Comparison of ENCODE assay signal across 2 cellular contexts in the genomic region with DNA sequence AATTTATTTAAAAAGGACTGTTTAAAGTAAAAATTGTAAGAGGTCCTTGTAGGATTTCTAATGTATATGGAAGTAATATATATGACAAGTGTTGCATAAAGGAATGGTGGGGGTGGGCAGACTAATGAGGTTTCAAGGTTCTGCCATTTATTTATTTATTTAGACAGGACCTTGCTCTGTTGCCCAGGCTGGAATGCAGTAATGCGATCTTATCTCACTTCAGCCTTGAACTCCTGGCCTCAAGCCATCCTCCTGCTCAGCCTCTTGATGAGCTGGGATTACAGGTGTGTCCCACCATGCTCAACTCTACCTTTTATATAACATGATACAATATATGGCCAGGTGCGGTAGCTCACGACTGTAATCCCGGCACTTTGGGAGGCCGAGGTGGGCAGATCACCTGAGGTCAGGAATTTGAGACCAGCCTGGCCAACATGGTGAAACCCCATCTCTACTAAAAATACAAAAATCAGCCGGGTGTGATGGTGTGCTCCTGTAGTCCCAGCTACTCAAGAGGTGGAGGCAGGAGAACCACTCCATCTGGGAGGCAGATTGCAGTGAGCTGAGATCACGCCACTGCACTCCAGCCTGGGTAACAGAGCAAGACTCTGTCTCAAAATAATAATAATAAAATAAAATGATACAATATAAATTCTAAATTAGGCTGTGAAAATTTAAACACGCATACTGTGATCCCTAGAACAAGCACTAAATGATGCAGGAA.
TF ChIP-seq lines count a peak whose summit lies in the region.

No MANE protein-coding gene starts in this region.

TF ChIP-seq in K562, 482 proteins besides CTCF, POLR2A, EP300 and RAD21:
- TF ChIP-seq NCOR1 (IDR thresholded peaks at IDR 0.05): no peak
- no peak for TF ChIP-seq RB1 (IDR thresholded peaks at IDR 0.05; ENCODE audit: low read depth)
- TF ChIP-seq ELK3 (CRISPR knock-in tag; IDR thresholded peaks at IDR 0.05): no peak
TF ChIP-seq in K562: peak in this region for 0.

TF ChIP-seq in HepG2, 621 proteins besides CTCF, POLR2A, EP300 and RAD21 (continues in another document):
- no peak for TF ChIP-seq ZNF674 (CRISPR knock-in tag; IDR thresholded peaks at IDR 0.05; ENCODE audit: low read depth)
- TF ChIP-seq HNRNPL (IDR thresholded peaks at IDR 0.05; ENCODE audit: low read depth, low read length): no peak
- TF ChIP-seq HDAC1 (CRISPR knock-in tag; IDR thresholded peaks at IDR 0.05): peak; percentile 68
- TF ChIP-seq HIVEP1 (CRISPR knock-in tag; IDR thresholded peaks at IDR 0.05): no peak
- 0 out of 2 replicates have a peak, but pooled peaks have one; percentile 52 for TF ChIP-seq MEIS2 (CRISPR knock-in tag; IDR thresholded peaks at IDR 0.05)
- TF ChIP-seq ZNF552 (CRISPR knock-in tag; IDR thresholded peaks at IDR 0.05; ENCODE audit: borderline replicate concordance): no peak
- TF ChIP-seq NFIB (CRISPR knock-in tag; IDR thresholded peaks at IDR 0.05; ENCODE audit: borderline replicate concordance): no peak
- 0 out of 2 replicates have a peak, but pooled peaks have one; percentile 41 for TF ChIP-seq HMG20B (CRISPR knock-in tag; conservative IDR thresholded peaks at IDR 0.05)
- TF ChIP-seq SP2 (CRISPR knock-in tag; IDR thresholded peaks at IDR 0.05): no peak
- TF ChIP-seq MYPOP (CRISPR knock-in tag; IDR thresholded peaks at IDR 0.05): no peak
- no peak for TF ChIP-seq GABPB1 (CRISPR knock-in tag; IDR thresholded peaks at IDR 0.05)
- no peak for TF ChIP-seq U2AF2 (IDR thresholded peaks at IDR 0.05; ENCODE audit: low read depth, low read length)
- TF ChIP-seq ZNF10 (CRISPR knock-in tag; IDR thresholded peaks at IDR 0.05; ENCODE audit: borderline replicate concordance, low read depth): no peak
- no peak for TF ChIP-seq ZNF407 (CRISPR knock-in tag; IDR thresholded peaks at IDR 0.05; ENCODE audit: not compliant biosample characterization)
- TF ChIP-seq, protein P1, sequence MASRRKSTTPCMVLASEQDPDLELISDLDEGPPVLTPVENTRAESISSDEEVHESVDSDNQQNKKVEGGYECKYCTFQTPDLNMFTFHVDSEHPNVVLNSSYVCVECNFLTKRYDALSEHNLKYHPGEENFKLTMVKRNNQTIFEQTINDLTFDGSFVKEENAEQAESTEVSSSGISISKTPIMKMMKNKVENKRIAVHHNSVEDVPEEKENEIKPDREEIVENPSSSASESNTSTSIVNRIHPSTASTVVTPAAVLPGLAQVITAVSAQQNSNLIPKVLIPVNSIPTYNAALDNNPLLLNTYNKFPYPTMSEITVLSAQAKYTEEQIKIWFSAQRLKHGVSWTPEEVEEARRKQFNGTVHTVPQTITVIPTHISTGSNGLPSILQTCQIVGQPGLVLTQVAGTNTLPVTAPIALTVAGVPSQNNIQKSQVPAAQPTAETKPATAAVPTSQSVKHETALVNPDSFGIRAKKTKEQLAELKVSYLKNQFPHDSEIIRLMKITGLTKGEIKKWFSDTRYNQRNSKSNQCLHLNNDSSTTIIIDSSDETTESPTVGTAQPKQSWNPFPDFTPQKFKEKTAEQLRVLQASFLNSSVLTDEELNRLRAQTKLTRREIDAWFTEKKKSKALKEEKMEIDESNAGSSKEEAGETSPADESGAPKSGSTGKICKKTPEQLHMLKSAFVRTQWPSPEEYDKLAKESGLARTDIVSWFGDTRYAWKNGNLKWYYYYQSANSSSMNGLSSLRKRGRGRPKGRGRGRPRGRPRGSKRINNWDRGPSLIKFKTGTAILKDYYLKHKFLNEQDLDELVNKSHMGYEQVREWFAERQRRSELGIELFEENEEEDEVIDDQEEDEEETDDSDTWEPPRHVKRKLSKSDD (CRISPR knock-in tag; IDR thresholded peaks at IDR 0.05; ENCODE audit: low read depth): no peak
- no peak for TF ChIP-seq PAF1 (CRISPR knock-in tag; IDR thresholded peaks at IDR 0.05)
- TF ChIP-seq SIN3B (IDR thresholded peaks at IDR 0.05; ENCODE audit: low read length): no peak
- TF ChIP-seq KLF9 (CRISPR knock-in tag; IDR thresholded peaks at IDR 0.05; ENCODE audit: low read depth): no peak
- TF ChIP-seq, protein P2, sequence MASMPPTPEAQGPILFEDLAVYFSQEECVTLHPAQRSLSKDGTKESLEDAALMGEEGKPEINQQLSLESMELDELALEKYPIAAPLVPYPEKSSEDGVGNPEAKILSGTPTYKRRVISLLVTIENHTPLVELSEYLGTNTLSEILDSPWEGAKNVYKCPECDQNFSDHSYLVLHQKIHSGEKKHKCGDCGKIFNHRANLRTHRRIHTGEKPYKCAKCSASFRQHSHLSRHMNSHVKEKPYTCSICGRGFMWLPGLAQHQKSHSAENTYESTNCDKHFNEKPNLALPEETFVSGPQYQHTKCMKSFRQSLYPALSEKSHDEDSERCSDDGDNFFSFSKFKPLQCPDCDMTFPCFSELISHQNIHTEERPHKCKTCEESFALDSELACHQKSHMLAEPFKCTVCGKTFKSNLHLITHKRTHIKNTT (CRISPR knock-in tag; IDR thresholded peaks at IDR 0.05): no peak
- no peak for TF ChIP-seq ZNF44 (CRISPR knock-in tag; IDR thresholded peaks at IDR 0.05)
- TF ChIP-seq YEATS4 (CRISPR knock-in tag; IDR thresholded peaks at IDR 0.05; ENCODE audit: borderline replicate concordance): 0 out of 2 replicates have a peak, but pooled peaks have one; percentile 25
- no peak for TF ChIP-seq MED8 (CRISPR knock-in tag; IDR thresholded peaks at IDR 0.05; ENCODE audit: insufficient replicate concordance)
- no peak for TF ChIP-seq NKX3-1 (CRISPR knock-in tag; IDR thresholded peaks at IDR 0.05)
- TF ChIP-seq PCBP2 (optimal IDR thresholded peaks at IDR 0.05; ENCODE audit: low read depth, low read length, poor library complexity, severe bottlenecking): no peak
- no peak for TF ChIP-seq ZNF556 (CRISPR knock-in tag; IDR thresholded peaks at IDR 0.05; ENCODE audit: borderline replicate concordance)
- TF ChIP-seq RAD51 (IDR thresholded peaks at IDR 0.05; ENCODE audit: borderline replicate concordance): no peak
- TF ChIP-seq FOXO1 (CRISPR knock-in tag; IDR thresholded peaks at IDR 0.05): peak; percentile 94
- peak; percentile 81 for TF ChIP-seq PITX1 (CRISPR knock-in tag; IDR thresholded peaks at IDR 0.05)
- no peak for TF ChIP-seq ZNF34 (CRISPR knock-in tag; IDR thresholded peaks at IDR 0.05; ENCODE audit: borderline replicate concordance)
- no peak for TF ChIP-seq PTBP1 (IDR thresholded peaks at IDR 0.05; ENCODE audit: low read depth, low read length, poor library complexity, severe bottlenecking)
- no peak for TF ChIP-seq CAMTA2 (CRISPR knock-in tag; IDR thresholded peaks at IDR 0.05; ENCODE audit: borderline replicate concordance)
- TF ChIP-seq ZNF580 (CRISPR knock-in tag; IDR thresholded peaks at IDR 0.05; ENCODE audit: borderline replicate concordance, low read depth): peak; percentile 54; the same call in 1 of the 2 replicates
- no peak for TF ChIP-seq ZMAT3 (CRISPR knock-in tag; conservative IDR thresholded peaks at IDR 0.05)
- TF ChIP-seq ZMYM4 (CRISPR knock-in tag; IDR thresholded peaks at IDR 0.05): peak; percentile 76
- TF ChIP-seq, protein P3, sequence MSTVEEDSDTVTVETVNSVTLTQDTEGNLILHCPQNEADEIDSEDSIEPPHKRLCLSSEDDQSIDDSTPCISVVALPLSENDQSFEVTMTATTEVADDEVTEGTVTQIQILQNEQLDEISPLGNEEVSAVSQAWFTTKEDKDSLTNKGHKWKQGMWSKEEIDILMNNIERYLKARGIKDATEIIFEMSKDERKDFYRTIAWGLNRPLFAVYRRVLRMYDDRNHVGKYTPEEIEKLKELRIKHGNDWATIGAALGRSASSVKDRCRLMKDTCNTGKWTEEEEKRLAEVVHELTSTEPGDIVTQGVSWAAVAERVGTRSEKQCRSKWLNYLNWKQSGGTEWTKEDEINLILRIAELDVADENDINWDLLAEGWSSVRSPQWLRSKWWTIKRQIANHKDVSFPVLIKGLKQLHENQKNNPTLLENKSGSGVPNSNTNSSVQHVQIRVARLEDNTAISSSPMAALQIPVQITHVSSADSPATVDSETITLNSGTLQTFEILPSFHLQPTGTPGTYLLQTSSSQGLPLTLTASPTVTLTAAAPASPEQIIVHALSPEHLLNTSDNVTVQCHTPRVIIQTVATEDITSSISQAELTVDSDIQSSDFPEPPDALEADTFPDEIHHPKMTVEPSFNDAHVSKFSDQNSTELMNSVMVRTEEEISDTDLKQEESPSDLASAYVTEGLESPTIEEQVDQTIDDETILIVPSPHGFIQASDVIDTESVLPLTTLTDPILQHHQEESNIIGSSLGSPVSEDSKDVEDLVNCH (CRISPR knock-in tag; IDR thresholded peaks at IDR 0.05): no peak
- peak; percentile 34; the same call in 1 of the 2 replicates for TF ChIP-seq TBX3 (IDR thresholded peaks at IDR 0.05; ENCODE audit: borderline replicate concordance)
- TF ChIP-seq, protein P4, sequence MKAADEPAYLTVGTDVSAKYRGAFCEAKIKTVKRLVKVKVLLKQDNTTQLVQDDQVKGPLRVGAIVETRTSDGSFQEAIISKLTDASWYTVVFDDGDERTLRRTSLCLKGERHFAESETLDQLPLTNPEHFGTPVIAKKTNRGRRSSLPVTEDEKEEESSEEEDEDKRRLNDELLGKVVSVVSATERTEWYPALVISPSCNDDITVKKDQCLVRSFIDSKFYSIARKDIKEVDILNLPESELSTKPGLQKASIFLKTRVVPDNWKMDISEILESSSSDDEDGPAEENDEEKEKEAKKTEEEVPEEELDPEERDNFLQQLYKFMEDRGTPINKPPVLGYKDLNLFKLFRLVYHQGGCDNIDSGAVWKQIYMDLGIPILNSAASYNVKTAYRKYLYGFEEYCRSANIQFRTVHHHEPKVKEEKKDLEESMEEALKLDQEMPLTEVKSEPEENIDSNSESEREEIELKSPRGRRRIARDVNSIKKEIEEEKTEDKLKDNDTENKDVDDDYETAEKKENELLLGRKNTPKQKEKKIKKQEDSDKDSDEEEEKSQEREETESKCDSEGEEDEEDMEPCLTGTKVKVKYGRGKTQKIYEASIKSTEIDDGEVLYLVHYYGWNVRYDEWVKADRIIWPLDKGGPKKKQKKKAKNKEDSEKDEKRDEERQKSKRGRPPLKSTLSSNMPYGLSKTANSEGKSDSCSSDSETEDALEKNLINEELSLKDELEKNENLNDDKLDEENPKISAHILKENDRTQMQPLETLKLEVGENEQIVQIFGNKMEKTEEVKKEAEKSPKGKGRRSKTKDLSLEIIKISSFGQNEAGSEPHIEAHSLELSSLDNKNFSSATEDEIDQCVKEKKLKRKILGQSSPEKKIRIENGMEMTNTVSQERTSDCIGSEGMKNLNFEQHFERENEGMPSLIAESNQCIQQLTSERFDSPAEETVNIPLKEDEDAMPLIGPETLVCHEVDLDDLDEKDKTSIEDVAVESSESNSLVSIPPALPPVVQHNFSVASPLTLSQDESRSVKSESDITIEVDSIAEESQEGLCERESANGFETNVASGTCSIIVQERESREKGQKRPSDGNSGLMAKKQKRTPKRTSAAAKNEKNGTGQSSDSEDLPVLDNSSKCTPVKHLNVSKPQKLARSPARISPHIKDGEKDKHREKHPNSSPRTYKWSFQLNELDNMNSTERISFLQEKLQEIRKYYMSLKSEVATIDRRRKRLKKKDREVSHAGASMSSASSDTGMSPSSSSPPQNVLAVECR (CRISPR knock-in tag; IDR thresholded peaks at IDR 0.05; ENCODE audit: borderline replicate concordance): peak; percentile 31; the same call in 1 of the 2 replicates
